In the genomic region with DNA sequence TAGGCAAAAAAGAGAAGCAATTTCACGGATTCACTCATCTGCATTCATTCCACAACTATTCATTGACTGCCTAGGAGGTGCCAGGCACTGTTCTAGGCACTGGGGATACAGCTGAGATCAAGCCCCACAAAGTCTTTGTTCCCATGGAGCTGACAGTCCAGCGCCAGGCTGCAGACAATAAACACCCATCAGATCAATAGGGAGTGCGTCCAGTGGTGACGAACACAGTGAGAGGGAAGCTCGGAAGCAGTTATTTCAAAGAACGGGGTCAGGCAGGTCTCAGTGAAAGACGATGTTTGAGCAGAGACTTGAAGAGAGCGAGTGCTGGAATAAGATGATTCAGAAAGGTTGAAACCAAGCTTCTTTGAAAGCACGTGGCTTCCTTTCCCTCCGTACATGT, we compare ENCODE assay signal across 21 cellular contexts.
DNase-seq lines count a peak whose midpoint lies in the region; ATAC-seq, FAIRE-seq and TF ChIP-seq lines count a peak whose summit lies in the region.
"Had no signal": no experiment of that assay in that cellular context is flagged by ENCODE, and none has a peak within 500 bp of the region (broad histone marks: within the 10 kb centered on the region; RNA-seq: fewer than 3 reads in every experiment).

No MANE protein-coding gene starts in this region.

- H3K9ac ChIP-seq in neural progenitor cell (no peak overlapping the region), HepG2 (ENCODE audit: insufficient read depth, low read depth, low read length) (no peak overlapping the region)
- H3K9ac ChIP-seq: BLaER1 treated with 17β-estradiol and CSF1 and Interleukin-3, amounts not matched to agents 10 nM and 100 nM had no signal

- H3K36me3 Mint-ChIP-seq in neural progenitor cell = no peaks in the 10 kb centered on the region
- H3K36me3 Mint-ChIP-seq: CD8-positive, alpha-beta T cell had no signal

- CTCF ChIA-PET in HepG2 (lab: Yijun Ruan, JAX; ENCODE audit: low intra/inter-chr PET ratio, low total read pairs) = no interaction called here

- TF ChIP-seq POLR2A in HepG2 (IDR thresholded peaks at IDR 0.05; ENCODE audit: insufficient read depth in 1 of 2, low read depth in 2 of 2, low read length in 2 of 2) (no peak), adrenal gland (IDR thresholded peaks at IDR 0.05) (no peak)

- H2AFZ ChIP-seq in neural progenitor cell (replicated peaks) = no peak overlapping the region
- H2AFZ ChIP-seq in HepG2 (ENCODE audit: low read length) = no peak overlapping the region

- H3K4me1 ChIP-seq in neural progenitor cell = no peaks in the 10 kb centered on the region
- H3K4me1 ChIP-seq in HepG2 (ENCODE audit: insufficient read depth, low read length) = peaks cover 17% of the 10 kb centered on the region
- H3K4me1 ChIP-seq in adrenal gland (replicated peaks in 1 of 2) = no peaks in the 10 kb centered on the region
- H3K4me1 ChIP-seq: A549; BLaER1 treated with 17β-estradiol and CSF1 and Interleukin-3, amounts not matched to agents 10 nM and 100 nM; Caco-2 had no signal

- no peaks in the 10 kb centered on the region for H3K27me3 Mint-ChIP-seq in neural progenitor cell (ENCODE audit: insufficient read depth, low read depth)
- H3K27me3 Mint-ChIP-seq: B cell; CD4-positive, alpha-beta T cell had no signal

- H3K4me3 ChIP-seq in neural progenitor cell = no peak overlapping the region
- no peak overlapping the region for H3K4me3 ChIP-seq in HepG2 (replicated peaks in 1 of 3; ENCODE audit: insufficient read depth in 1 of 3, low read depth in 2 of 3, low read length in 3 of 3)
- no peak overlapping the region for H3K4me3 ChIP-seq in adrenal gland
- H3K4me3 ChIP-seq: A549; BLaER1 treated with 17β-estradiol and CSF1 and Interleukin-3, amounts not matched to agents 10 nM and 100 nM had no signal

- H3K27me3 ChIP-seq in neural progenitor cell (no peaks in the 10 kb centered on the region), HepG2 (ENCODE audit: control insufficient read depth in 1 of 2, insufficient read depth in 2 of 2, low read length in 2 of 2) (peaks cover 1 to 3% of the 10 kb centered on the region in 2 experiments; a peak in 2 of 5 replicates), adrenal gland (no peaks in the 10 kb centered on the region)
- H3K27me3 ChIP-seq: BLaER1 treated with 17β-estradiol and CSF1 and Interleukin-3, amounts not matched to agents 10 nM and 100 nM had no signal

- 30% methylated on average over 10 of the region's 10 CpGs for WGBS in HepG2 (ENCODE audit: low lambda C conversion rate)
- WGBS in adrenal gland, 4 donors = 85 to 86% (median 86%) methylated on average over 10 of the region's 10 CpGs

- H3K4me3 Mint-ChIP-seq in neural progenitor cell = no peak overlapping the region
- H3K4me3 Mint-ChIP-seq: B cell; CD4-positive, alpha-beta T cell; CD8-positive, alpha-beta T cell had no signal

- H3K9me3 ChIP-seq in neural progenitor cell (ENCODE audit: low read depth) (no peaks in the 10 kb centered on the region), HepG2 (ENCODE audit: low read length) (no peaks in the 10 kb centered on the region), adrenal gland (replicated peaks in 1 of 3) (peaks cover 0 to 3% (median 0%) of the 10 kb centered on the region in 3 donors)
- H3K9me3 ChIP-seq: A549; BLaER1 treated with 17β-estradiol and CSF1 and Interleukin-3, amounts not matched to agents 10 nM and 100 nM; Caco-2 had no signal

- H3K36me3 ChIP-seq in neural progenitor cell = no peaks in the 10 kb centered on the region
- no peaks in the 10 kb centered on the region for H3K36me3 ChIP-seq in HepG2 (replicated peaks in 1 of 2; ENCODE audit: control insufficient read depth in 1 of 2, insufficient read depth in 2 of 2, low read length in 2 of 2)
- no peaks in the 10 kb centered on the region for H3K36me3 ChIP-seq in adrenal gland (replicated peaks in 1 of 2)
- H3K36me3 ChIP-seq: BLaER1 treated with 17β-estradiol and CSF1 and Interleukin-3, amounts not matched to agents 10 nM and 100 nM had no signal

- no peak for TF ChIP-seq CTCF in neural progenitor cell (IDR thresholded peaks at IDR 0.05)
- no peak for TF ChIP-seq CTCF in HepG2 (CRISPR knock-in tag; IDR thresholded peaks at IDR 0.05)
- no peak for TF ChIP-seq CTCF in adrenal gland (IDR thresholded peaks at IDR 0.05)

- ATAC-seq in HepG2 = no peak
- ATAC-seq: A549; CD8-positive, alpha-beta T cell had no signal

- H3F3A ChIP-seq in neural progenitor cell (ENCODE audit: low read depth) = no peaks in the 10 kb centered on the region

- no TSS peak for BruUV-seq in HepG2 (replicated peaks; lab: Mats Ljungman, UMichigan)

- POLR2A ChIA-PET in HepG2 (lab: Yijun Ruan, JAX) = no interaction called here

- FAIRE-seq in HepG2 (lab: Jason Lieb, UNC) = no peak
- FAIRE-seq: A549, D721Med, G401.6, GM12891, GM19239 had no signal

- H3K4me1 Mint-ChIP-seq in neural progenitor cell = peaks cover 5% of the 10 kb centered on the region
- H3K4me1 Mint-ChIP-seq: B cell had no signal

- DNase-seq in NCI-H2227 (lab: John Stamatoyannopoulos, UW; ENCODE audit: unreplicated experiment) = peak; percentile 3
- no peak for DNase-seq in NCI-H2227 treated with DMSO at 0.1 percent for 48 hours (lab: John Stamatoyannopoulos, UW)
- DNase-seq in neural progenitor cell (ENCODE audit: low spot score) = no peak
- DNase-seq in HepG2 (ENCODE audit: low spot score) = no peak
- DNase-seq in adrenal gland = no peak
- DNase-seq: AML-193; Caco-2; Calu3; CD4-positive, alpha-beta T cell; CD8-positive, alpha-beta T cell; DMS79 treated with DMSO at 0.1 percent for 48 hours; GF-D8 had no signal

- no peaks in the 10 kb centered on the region for H3K79me2 ChIP-seq in neural progenitor cell (ENCODE audit: low read depth)
- no peaks in the 10 kb centered on the region for H3K79me2 ChIP-seq in HepG2 (ENCODE audit: insufficient read depth, low read length)

- H3K4me2 ChIP-seq in neural progenitor cell (no peak overlapping the region), HepG2 (ENCODE audit: low read depth, low read length) (no peak overlapping the region)
- H3K4me2 ChIP-seq: A549; BLaER1 treated with 17β-estradiol and CSF1 and Interleukin-3, amounts not matched to agents 10 nM and 100 nM had no signal

- TF ChIP-seq RAD21 in HepG2 (CRISPR knock-in tag; IDR thresholded peaks at IDR 0.05) = no peak

- peak overlapping the region; percentile 19 for H3K27ac Mint-ChIP-seq in neural progenitor cell
- H3K27ac Mint-ChIP-seq: B cell; CD4-positive, alpha-beta T cell; CD8-positive, alpha-beta T cell had no signal

- no peaks in the 10 kb centered on the region for H3K9me3 Mint-ChIP-seq in neural progenitor cell
- H3K9me3 Mint-ChIP-seq: CD8-positive, alpha-beta T cell had no signal

- in situ Hi-C loops in HepG2 (cut with HindIII; ENCODE audit: extremely low pct_ligation_motif_present, low pct_unique_long_range_greater_than_20kb) = no loop called here

- no peaks in the 10 kb centered on the region for H4K20me1 ChIP-seq in neural progenitor cell (ENCODE audit: low read depth)
- H4K20me1 ChIP-seq in HepG2 (ENCODE audit: insufficient read depth, low read length) = no peaks in the 10 kb centered on the region
- H4K20me1 ChIP-seq: BLaER1 treated with 17β-estradiol and CSF1 and Interleukin-3, amounts not matched to agents 10 nM and 100 nM had no signal

- H3K27ac ChIP-seq in neural progenitor cell (no peak overlapping the region), HepG2 (ENCODE audit: extremely low read length, insufficient read depth, low read length) (no peak overlapping the region), adrenal gland (no peak overlapping the region)
- H3K27ac ChIP-seq: 22Rv1; A549; BLaER1 treated with 17β-estradiol and CSF1 and Interleukin-3, amounts not matched to agents 10 nM and 100 nM; C4-2B had no signal

- intact Hi-C loops in HepG2 (cut with micrococcal nuclease; ENCODE audit: unreplicated experiment) (no loop called here), adrenal gland (cut with DNase I) (no loop called here)

- no peak for TF ChIP-seq EP300 in HepG2 (IDR thresholded peaks at IDR 0.05; ENCODE audit: low read depth in 2 of 2, low read length in 2 of 2)
- no peak for TF ChIP-seq EP300 in HepG2 (CRISPR knock-in tag; IDR thresholded peaks at IDR 0.05; ENCODE audit: borderline replicate concordance)

TF ChIP-seq in HepG2, 621 proteins besides CTCF, POLR2A, EP300 and RAD21 (continues in another document):
- TF ChIP-seq KLF12 (CRISPR knock-in tag; IDR thresholded peaks at IDR 0.05; ENCODE audit: borderline replicate concordance) = no peak
- TF ChIP-seq SPEN (CRISPR knock-in tag; IDR thresholded peaks at IDR 0.05; ENCODE audit: low read depth) = no peak
- TF ChIP-seq, protein P1, sequence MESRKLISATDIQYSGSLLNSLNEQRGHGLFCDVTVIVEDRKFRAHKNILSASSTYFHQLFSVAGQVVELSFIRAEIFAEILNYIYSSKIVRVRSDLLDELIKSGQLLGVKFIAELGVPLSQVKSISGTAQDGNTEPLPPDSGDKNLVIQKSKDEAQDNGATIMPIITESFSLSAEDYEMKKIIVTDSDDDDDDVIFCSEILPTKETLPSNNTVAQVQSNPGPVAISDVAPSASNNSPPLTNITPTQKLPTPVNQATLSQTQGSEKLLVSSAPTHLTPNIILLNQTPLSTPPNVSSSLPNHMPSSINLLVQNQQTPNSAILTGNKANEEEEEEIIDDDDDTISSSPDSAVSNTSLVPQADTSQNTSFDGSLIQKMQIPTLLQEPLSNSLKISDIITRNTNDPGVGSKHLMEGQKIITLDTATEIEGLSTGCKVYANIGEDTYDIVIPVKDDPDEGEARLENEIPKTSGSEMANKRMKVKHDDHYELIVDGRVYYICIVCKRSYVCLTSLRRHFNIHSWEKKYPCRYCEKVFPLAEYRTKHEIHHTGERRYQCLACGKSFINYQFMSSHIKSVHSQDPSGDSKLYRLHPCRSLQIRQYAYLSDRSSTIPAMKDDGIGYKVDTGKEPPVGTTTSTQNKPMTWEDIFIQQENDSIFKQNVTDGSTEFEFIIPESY (CRISPR knock-in tag; IDR thresholded peaks at IDR 0.05) = no peak
- no peak for TF ChIP-seq YY1 (IDR thresholded peaks at IDR 0.05; ENCODE audit: insufficient read depth, insufficient replicate concordance, low read depth, low read length)
- no peak for TF ChIP-seq ZBTB38 (CRISPR knock-in tag; IDR thresholded peaks at IDR 0.05)
- no peak for TF ChIP-seq ZNF317 (CRISPR knock-in tag; IDR thresholded peaks at IDR 0.05)
- TF ChIP-seq, protein P2, sequence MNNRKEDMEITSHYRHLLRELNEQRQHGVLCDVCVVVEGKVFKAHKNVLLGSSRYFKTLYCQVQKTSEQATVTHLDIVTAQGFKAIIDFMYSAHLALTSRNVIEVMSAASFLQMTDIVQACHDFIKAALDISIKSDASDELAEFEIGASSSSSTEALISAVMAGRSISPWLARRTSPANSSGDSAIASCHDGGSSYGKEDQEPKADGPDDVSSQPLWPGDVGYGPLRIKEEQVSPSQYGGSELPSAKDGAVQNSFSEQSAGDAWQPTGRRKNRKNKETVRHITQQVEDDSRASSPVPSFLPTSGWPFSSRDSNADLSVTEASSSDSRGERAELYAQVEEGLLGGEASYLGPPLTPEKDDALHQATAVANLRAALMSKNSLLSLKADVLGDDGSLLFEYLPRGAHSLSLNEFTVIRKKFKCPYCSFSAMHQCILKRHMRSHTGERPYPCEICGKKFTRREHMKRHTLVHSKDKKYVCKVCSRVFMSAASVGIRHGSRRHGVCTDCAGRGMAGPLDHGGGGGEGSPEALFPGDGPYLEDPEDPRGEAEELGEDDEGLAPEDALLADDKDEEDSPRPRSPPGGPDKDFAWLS (CRISPR knock-in tag; IDR thresholded peaks at IDR 0.05; ENCODE audit: borderline replicate concordance) = no peak
